In the genomic region with DNA sequence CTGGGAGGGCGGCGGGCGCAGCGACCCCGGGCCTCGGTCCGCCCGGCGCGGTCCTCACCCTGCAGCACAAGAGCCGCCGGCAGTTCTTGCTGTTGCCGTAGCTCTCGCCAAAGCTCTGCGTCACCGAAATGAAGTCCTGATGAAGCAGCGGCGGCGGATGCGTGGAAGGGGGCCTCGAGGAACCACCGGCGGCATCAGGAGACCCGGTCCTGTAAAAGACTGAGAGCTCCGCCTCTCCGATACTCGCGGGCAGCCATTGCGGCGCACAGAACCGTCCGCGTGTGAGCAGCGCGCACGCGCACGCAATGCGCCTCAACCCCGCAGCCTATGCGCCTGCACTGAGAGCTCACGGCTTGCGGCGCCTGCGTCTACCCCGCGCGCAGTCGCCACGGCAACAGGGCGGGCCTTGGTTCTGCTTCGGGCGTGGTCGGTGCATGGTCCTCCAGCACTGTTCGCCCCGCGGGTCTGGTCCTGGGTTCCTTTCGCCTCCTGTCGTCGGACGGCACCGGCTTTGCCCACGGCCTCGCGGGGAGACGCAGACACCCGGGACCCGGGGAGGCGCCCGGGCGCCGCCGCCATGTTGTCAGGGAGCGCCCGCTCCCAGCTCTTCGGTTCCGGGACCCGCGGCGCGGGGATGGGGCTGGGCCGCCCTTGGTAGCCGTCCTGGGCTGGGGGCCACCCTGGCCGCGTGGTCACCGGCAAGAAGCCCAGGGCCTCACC, we compare ENCODE assay signal across 1 cellular context.
TF ChIP-seq lines count a peak whose summit lies in the region.

No MANE protein-coding gene starts in this region.

TF ChIP-seq in HepG2, 621 proteins besides CTCF, POLR2A, EP300 and RAD21 (continued from another document and continues in another):
- TF ChIP-seq MNT (IDR thresholded peaks at IDR 0.05) (peak; percentile 63; the same call in 1 of the 2 replicates), SMAD9 (CRISPR knock-in tag; IDR thresholded peaks at IDR 0.05) (0 out of 2 replicates have a peak, but pooled peaks have one; percentile 67), ZNF816 (CRISPR knock-in tag; IDR thresholded peaks at IDR 0.05; ENCODE audit: borderline replicate concordance) (peak; percentile 37; the same call in 1 of the 2 replicates), KLF11 (CRISPR knock-in tag; IDR thresholded peaks at IDR 0.05) (no peak), ZBTB20 (CRISPR knock-in tag; IDR thresholded peaks at IDR 0.05; ENCODE audit: borderline replicate concordance, low read depth) (peak; percentile 56; the same call in 1 of the 2 replicates), RAD51 (IDR thresholded peaks at IDR 0.05; ENCODE audit: borderline replicate concordance) (no peak), POGZ (CRISPR knock-in tag; IDR thresholded peaks at IDR 0.05) (0 out of 2 replicates have a peak, but pooled peaks have one; percentile 19), ZNF326 (CRISPR knock-in tag; IDR thresholded peaks at IDR 0.05; ENCODE audit: borderline replicate concordance) (no peak), MEIS2 (CRISPR knock-in tag; IDR thresholded peaks at IDR 0.05) (no peak; the same call in 1 of the 2 replicates), NFE2L1 (CRISPR knock-in tag; IDR thresholded peaks at IDR 0.05; ENCODE audit: borderline replicate concordance) (no peak), ZFX (CRISPR knock-in tag; IDR thresholded peaks at IDR 0.05; ENCODE audit: low read depth) (peak; percentile 61; the same call in 1 of the 2 replicates), ZNF788 (CRISPR knock-in tag; IDR thresholded peaks at IDR 0.05; ENCODE audit: borderline replicate concordance) (peak; percentile 31; the same call in 1 of the 2 replicates), SNAI1 (CRISPR knock-in tag; IDR thresholded peaks at IDR 0.05; ENCODE audit: borderline replicate concordance) (0 out of 2 replicates have a peak, but pooled peaks have one; percentile 44), NBN (conservative IDR thresholded peaks at IDR 0.05) (no peak), CAMTA2 (CRISPR knock-in tag; IDR thresholded peaks at IDR 0.05; ENCODE audit: borderline replicate concordance) (no peak), RFX1 (IDR thresholded peaks at IDR 0.05) (peak; percentile 98), TEAD2 (CRISPR knock-in tag; IDR thresholded peaks at IDR 0.05) (no peak), ELK4 (CRISPR knock-in tag; IDR thresholded peaks at IDR 0.05; ENCODE audit: borderline replicate concordance) (no peak), SKIL (CRISPR knock-in tag; IDR thresholded peaks at IDR 0.05; ENCODE audit: borderline replicate concordance) (no peak), HNF1A (IDR thresholded peaks at IDR 0.05; ENCODE audit: low read depth) (no peak), HNF1A (CRISPR knock-in tag; IDR thresholded peaks at IDR 0.05; ENCODE audit: borderline replicate concordance) (peak; percentile 50; the same call in 1 of the 2 replicates), ZBTB14 (CRISPR knock-in tag; IDR thresholded peaks at IDR 0.05) (peak; percentile 94), NFKBIZ (CRISPR knock-in tag; IDR thresholded peaks at IDR 0.05) (no peak; the same call in 1 of the 2 replicates), ETV5 (CRISPR knock-in tag; IDR thresholded peaks at IDR 0.05; ENCODE audit: borderline replicate concordance) (peak; percentile 10; the same call in 1 of the 2 replicates), KLF16 (CRISPR knock-in tag; IDR thresholded peaks at IDR 0.05) (no peak; a peak in 1 of 4 replicates), MIXL1 (CRISPR knock-in tag; IDR thresholded peaks at IDR 0.05) (no peak), MAZ (IDR thresholded peaks at IDR 0.05; ENCODE audit: borderline replicate concordance, low read depth, low read length) (no peak), MAZ (CRISPR knock-in tag; IDR thresholded peaks at IDR 0.05; ENCODE audit: low read depth) (no peak; the same call in 1 of the 2 replicates), KMT2A (CRISPR knock-in tag; IDR thresholded peaks at IDR 0.05) (peak; percentile 80; the same call in 1 of the 2 replicates), ZNF121 (CRISPR knock-in tag; IDR thresholded peaks at IDR 0.05) (no peak; the same call in 1 of the 2 replicates), HIVEP1 (CRISPR knock-in tag; IDR thresholded peaks at IDR 0.05) (no peak; the same call in 1 of the 2 replicates)
- TF ChIP-seq, protein P1, sequence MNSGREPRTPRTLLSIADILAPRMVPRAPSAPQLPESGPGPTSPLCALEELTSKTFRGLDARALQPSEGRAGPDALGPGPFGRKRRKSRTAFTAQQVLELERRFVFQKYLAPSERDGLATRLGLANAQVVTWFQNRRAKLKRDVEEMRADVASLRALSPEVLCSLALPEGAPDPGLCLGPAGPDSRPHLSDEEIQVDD (CRISPR knock-in tag; IDR thresholded peaks at IDR 0.05; ENCODE audit: borderline replicate concordance) = no peak; the same call in 1 of the 2 replicates
- TF ChIP-seq, protein P2, sequence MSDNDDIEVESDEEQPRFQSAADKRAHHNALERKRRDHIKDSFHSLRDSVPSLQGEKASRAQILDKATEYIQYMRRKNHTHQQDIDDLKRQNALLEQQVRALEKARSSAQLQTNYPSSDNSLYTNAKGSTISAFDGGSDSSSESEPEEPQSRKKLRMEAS (IDR thresholded peaks at IDR 0.05) = peak; percentile 83
- TF ChIP-seq, protein P3, sequence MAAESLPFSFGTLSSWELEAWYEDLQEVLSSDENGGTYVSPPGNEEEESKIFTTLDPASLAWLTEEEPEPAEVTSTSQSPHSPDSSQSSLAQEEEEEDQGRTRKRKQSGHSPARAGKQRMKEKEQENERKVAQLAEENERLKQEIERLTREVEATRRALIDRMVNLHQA (CRISPR knock-in tag; IDR thresholded peaks at IDR 0.05) = no peak
- TF ChIP-seq, protein P4, sequence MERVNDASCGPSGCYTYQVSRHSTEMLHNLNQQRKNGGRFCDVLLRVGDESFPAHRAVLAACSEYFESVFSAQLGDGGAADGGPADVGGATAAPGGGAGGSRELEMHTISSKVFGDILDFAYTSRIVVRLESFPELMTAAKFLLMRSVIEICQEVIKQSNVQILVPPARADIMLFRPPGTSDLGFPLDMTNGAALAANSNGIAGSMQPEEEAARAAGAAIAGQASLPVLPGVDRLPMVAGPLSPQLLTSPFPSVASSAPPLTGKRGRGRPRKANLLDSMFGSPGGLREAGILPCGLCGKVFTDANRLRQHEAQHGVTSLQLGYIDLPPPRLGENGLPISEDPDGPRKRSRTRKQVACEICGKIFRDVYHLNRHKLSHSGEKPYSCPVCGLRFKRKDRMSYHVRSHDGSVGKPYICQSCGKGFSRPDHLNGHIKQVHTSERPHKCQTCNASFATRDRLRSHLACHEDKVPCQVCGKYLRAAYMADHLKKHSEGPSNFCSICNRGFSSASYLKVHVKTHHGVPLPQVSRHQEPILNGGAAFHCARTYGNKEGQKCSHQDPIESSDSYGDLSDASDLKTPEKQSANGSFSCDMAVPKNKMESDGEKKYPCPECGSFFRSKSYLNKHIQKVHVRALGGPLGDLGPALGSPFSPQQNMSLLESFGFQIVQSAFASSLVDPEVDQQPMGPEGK (CRISPR knock-in tag; IDR thresholded peaks at IDR 0.05) = no peak
- TF ChIP-seq, protein P5, sequence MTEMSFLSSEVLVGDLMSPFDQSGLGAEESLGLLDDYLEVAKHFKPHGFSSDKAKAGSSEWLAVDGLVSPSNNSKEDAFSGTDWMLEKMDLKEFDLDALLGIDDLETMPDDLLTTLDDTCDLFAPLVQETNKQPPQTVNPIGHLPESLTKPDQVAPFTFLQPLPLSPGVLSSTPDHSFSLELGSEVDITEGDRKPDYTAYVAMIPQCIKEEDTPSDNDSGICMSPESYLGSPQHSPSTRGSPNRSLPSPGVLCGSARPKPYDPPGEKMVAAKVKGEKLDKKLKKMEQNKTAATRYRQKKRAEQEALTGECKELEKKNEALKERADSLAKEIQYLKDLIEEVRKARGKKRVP (CRISPR knock-in tag; IDR thresholded peaks at IDR 0.05) = no peak
- TF ChIP-seq, protein P6, sequence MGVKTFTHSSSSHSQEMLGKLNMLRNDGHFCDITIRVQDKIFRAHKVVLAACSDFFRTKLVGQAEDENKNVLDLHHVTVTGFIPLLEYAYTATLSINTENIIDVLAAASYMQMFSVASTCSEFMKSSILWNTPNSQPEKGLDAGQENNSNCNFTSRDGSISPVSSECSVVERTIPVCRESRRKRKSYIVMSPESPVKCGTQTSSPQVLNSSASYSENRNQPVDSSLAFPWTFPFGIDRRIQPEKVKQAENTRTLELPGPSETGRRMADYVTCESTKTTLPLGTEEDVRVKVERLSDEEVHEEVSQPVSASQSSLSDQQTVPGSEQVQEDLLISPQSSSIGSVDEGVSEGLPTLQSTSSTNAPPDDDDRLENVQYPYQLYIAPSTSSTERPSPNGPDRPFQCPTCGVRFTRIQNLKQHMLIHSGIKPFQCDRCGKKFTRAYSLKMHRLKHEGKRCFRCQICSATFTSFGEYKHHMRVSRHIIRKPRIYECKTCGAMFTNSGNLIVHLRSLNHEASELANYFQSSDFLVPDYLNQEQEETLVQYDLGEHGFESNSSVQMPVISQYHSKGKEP (CRISPR knock-in tag; IDR thresholded peaks at IDR 0.05) = no peak
- TF ChIP-seq, protein P7, sequence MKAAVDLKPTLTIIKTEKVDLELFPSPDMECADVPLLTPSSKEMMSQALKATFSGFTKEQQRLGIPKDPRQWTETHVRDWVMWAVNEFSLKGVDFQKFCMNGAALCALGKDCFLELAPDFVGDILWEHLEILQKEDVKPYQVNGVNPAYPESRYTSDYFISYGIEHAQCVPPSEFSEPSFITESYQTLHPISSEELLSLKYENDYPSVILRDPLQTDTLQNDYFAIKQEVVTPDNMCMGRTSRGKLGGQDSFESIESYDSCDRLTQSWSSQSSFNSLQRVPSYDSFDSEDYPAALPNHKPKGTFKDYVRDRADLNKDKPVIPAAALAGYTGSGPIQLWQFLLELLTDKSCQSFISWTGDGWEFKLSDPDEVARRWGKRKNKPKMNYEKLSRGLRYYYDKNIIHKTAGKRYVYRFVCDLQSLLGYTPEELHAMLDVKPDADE (CRISPR knock-in tag; IDR thresholded peaks at IDR 0.05) = no peak
